9 cellular contexts compared by ENCODE assay signal in genomic region chr22:24510694-24511625, GRCh38. TPM values are rescaled to one million over a fixed set of nuclear protein-coding genes. Genes with fewer than 3 reads are reported as not detected.
DNase-seq lines count a peak whose midpoint lies in the region; ATAC-seq, FAIRE-seq and TF ChIP-seq lines count a peak whose summit lies in the region.
"Had no signal": no experiment of that assay in that cellular context is flagged by ENCODE, and none has a peak within 500 bp of the region (broad histone marks: within the 10 kb centered on the region; RNA-seq: fewer than 3 reads in every experiment).

No MANE protein-coding gene starts in this region.

- no peaks in the 10 kb centered on the region for H3K79me2 ChIP-seq in parathyroid adenoma

- peak overlapping the region; percentile 8 for H3K4me2 ChIP-seq in parathyroid adenoma (ENCODE audit: low read length)

- no peak for DNase-seq in GM12891 (ENCODE audit: insufficient read length, low spot score)
- DNase-seq in NOMO-1 treated with dmso at 0.1 percent for 144 hours (lab: John Stamatoyannopoulos, UW; ENCODE audit: unreplicated experiment): peak; percentile 84
- no peak for DNase-seq in hippocampal formation (lab: John Stamatoyannopoulos, UW)

- no peak for TF ChIP-seq POLR2A in GM12891 (IDR thresholded peaks at IDR 0.05; ENCODE audit: low read depth, low read length)

- peak; percentile 43 for FAIRE-seq in GM12891 (lab: Jason Lieb, UNC)

- peak; percentile 53 for ATAC-seq in esophagus mucosa
- ATAC-seq in activated CD4-positive, CD25-positive, alpha-beta regulatory T cell treated with anti-CD3 and anti-CD28 coated beads, Interleukin-2, amount 50 U/mL, for 24 hours: no peak
- no peak for ATAC-seq in HG02970 (IDR thresholded peaks at IDR 0.05; ENCODE audit: low FRiP score, unreplicated experiment)
- no peak for ATAC-seq in HG03469 (IDR thresholded peaks at IDR 0.05; ENCODE audit: unreplicated experiment)
- ATAC-seq: Panc1 had no signal

- no peak overlapping the region for H3K4me3 ChIP-seq in parathyroid adenoma (ENCODE audit: low read depth, low read length)

- no peaks in the 10 kb centered on the region for H3K9me3 ChIP-seq in parathyroid adenoma (ENCODE audit: control insufficient read depth, low read length)

- H3K27me3 ChIP-seq in parathyroid adenoma (ENCODE audit: control insufficient read depth, insufficient read depth, low read length): no peaks in the 10 kb centered on the region

- H3K36me3 ChIP-seq in parathyroid adenoma (ENCODE audit: control insufficient read depth, insufficient read depth, low read length): no peaks in the 10 kb centered on the region

- peak overlapping the region; percentile 46 for H2AFZ ChIP-seq in parathyroid adenoma

- TF ChIP-seq CTCF in parathyroid adenoma (IDR thresholded peaks at IDR 0.05): no peak

- H3K27ac ChIP-seq in parathyroid adenoma: no peak overlapping the region

- H3K9ac ChIP-seq in parathyroid adenoma: no peak overlapping the region

- peaks cover 8% of the 10 kb centered on the region for H3K4me1 ChIP-seq in parathyroid adenoma

TF ChIP-seq in GM12891, 5 proteins besides CTCF, POLR2A, EP300 and RAD21:
- TF ChIP-seq SPI1 (IDR thresholded peaks at IDR 0.05; ENCODE audit: low read depth, low read length) (no peak), PAX5 (IDR thresholded peaks at IDR 0.05; ENCODE audit: insufficient read depth, low read length, severe bottlenecking) (no peak), TAF1 (IDR thresholded peaks at IDR 0.05; ENCODE audit: low read depth, low read length) (no peak), POLR2AphosphoS5 (IDR thresholded peaks at IDR 0.05; ENCODE audit: low read depth, low read length) (no peak), POU2F2 (IDR thresholded peaks at IDR 0.05; ENCODE audit: low read depth, low read length) (no peak)

RNA-seq across cellular contexts. Expression of gene UPB1, which starts 15.8 kb away (rescaled TPM):
- polyA plus RNA-seq in GM12891 (2012; ENCODE audit: low read depth, missing spikeins): 7.6 TPM
- 0.12 TPM for total RNA-seq in esophagus mucosa

RNA-seq across cellular contexts. Expression of gene GUCD1, which starts 44.0 kb away (rescaled TPM):
- polyA plus RNA-seq in GM12891 (2012; ENCODE audit: low read depth, missing spikeins): 60.7 TPM
- total RNA-seq in esophagus mucosa: 50.1 TPM

RNA-seq across cellular contexts. Expression of gene SNRPD3, which starts 44.8 kb away (rescaled TPM):
- 167 TPM for polyA plus RNA-seq in GM12891 (2012; ENCODE audit: low read depth, missing spikeins)
- total RNA-seq in esophagus mucosa: 72.7 TPM
